10 cellular contexts compared by ENCODE assay signal in genomic region chr9:134344068-134344820, GRCh38. TPM values are rescaled to one million over a fixed set of nuclear protein-coding genes. Genes with fewer than 3 reads are reported as not detected.
A peak's percentile ranks its signal among the peaks of the same experiment; 100 is the strongest.
DNase-seq lines count a peak whose midpoint lies in the region; ATAC-seq and TF ChIP-seq lines count a peak whose summit lies in the region.
"Had no signal": no experiment of that assay in that cellular context is flagged by ENCODE, and none has a peak within 500 bp of the region (broad histone marks: within the 10 kb centered on the region; RNA-seq: fewer than 3 reads in every experiment).

No MANE protein-coding gene starts in this region.

- DNase-seq in H9 = no peak
- peak; percentile 67 for DNase-seq in activated CD8-positive, alpha-beta memory T cell treated with anti-CD3 and anti-CD28 coated beads, Interleukin-2, amount 10 ng/mL, durations not matched to agents 7 days and 5 days
- peak in 1 of 2 donors; percentile 44 for DNase-seq in cardiac muscle cell (ENCODE audit: low read depth in 1 of 2, low spot score in 1 of 2)
- peak; percentile 21 for DNase-seq in stimulated activated CD8-positive, alpha-beta memory T cell treated with anti-CD3 and anti-CD28 coated beads, Interleukin-12 subunit alpha, Interleukin-12 subunit beta, amount 100 ng/mL, for 24 hours (ENCODE audit: extremely low read depth)
- no peak for DNase-seq in NCI-H2081 treated with DMSO at 0.1 percent for 48 hours (lab: John Stamatoyannopoulos, UW)
- no peak for DNase-seq in NCI-H187 treated with DMSO at 0.1 percent for 48 hours (lab: John Stamatoyannopoulos, UW)
- DNase-seq: NCI-H82 had no signal

- no peak overlapping the region for H3K4me3 Mint-ChIP-seq in H9
- H3K4me3 Mint-ChIP-seq in activated CD8-positive, alpha-beta memory T cell treated with anti-CD3 and anti-CD28 coated beads, Interleukin-2, amount 10 ng/mL, durations not matched to agents 7 days and 5 days = no peak overlapping the region

- H2BK12ac ChIP-seq in H9 (ENCODE audit: insufficient read length, low read depth, low read length) = no peak overlapping the region

- no peak overlapping the region for H3K4me2 ChIP-seq in H9 (ENCODE audit: insufficient read depth, insufficient read length, low read length)

- H3K27ac Mint-ChIP-seq in H9 = peak overlapping the region in 2 of 3 experiments; percentile 66 to 80; a peak in 3 of 7 replicates
- peak overlapping the region; percentile 45 for H3K27ac Mint-ChIP-seq in activated CD8-positive, alpha-beta memory T cell treated with anti-CD3 and anti-CD28 coated beads, Interleukin-2, amount 10 ng/mL, durations not matched to agents 7 days and 5 days

- peaks cover 9 to 22% of the 10 kb centered on the region in 2 experiments for H3K4me1 Mint-ChIP-seq in H9
- H3K4me1 Mint-ChIP-seq in activated CD8-positive, alpha-beta memory T cell treated with anti-CD3 and anti-CD28 coated beads, Interleukin-2, amount 10 ng/mL, durations not matched to agents 7 days and 5 days = peaks cover 11% of the 10 kb centered on the region

- peak; percentile 48 for TF ChIP-seq CTCF in H9 (conservative IDR thresholded peaks at IDR 0.05)
- peak; percentile 8 for TF ChIP-seq CTCF in cardiac muscle cell (IDR thresholded peaks at IDR 0.05; ENCODE audit: low read depth, low read length)

- ATAC-seq in activated CD8-positive, alpha-beta memory T cell treated with anti-CD3 and anti-CD28 coated beads, Interleukin-2, amount 10 ng/mL, durations not matched to agents 7 days and 5 days = peak; percentile 76
- ATAC-seq in GM18519 (IDR thresholded peaks at IDR 0.05; ENCODE audit: low FRiP score, unreplicated experiment) = no peak
- ATAC-seq in GM18909 (IDR thresholded peaks at IDR 0.05; ENCODE audit: poor library complexity, unreplicated experiment) = no peak
- ATAC-seq: GM12878 had no signal

- no peak overlapping the region for H3K4me3 ChIP-seq in cardiac muscle cell
- H3K4me3 ChIP-seq: GM12878 had no signal

- H4K20me1 ChIP-seq in H9 (ENCODE audit: control insufficient read depth, insufficient read depth, insufficient read length) = no peaks in the 10 kb centered on the region

- no peak overlapping the region for H3T11ph ChIP-seq in H9 (ENCODE audit: low read length)

- H3K9me3 Mint-ChIP-seq in H9 = no peaks in the 10 kb centered on the region
- no peaks in the 10 kb centered on the region for H3K9me3 Mint-ChIP-seq in activated CD8-positive, alpha-beta memory T cell treated with anti-CD3 and anti-CD28 coated beads, Interleukin-2, amount 10 ng/mL, durations not matched to agents 7 days and 5 days (ENCODE audit: low read depth)

- no peak overlapping the region for H2AK5ac ChIP-seq in H9 (ENCODE audit: insufficient read length, low read length)

- no peaks in the 10 kb centered on the region for H3K23me2 ChIP-seq in H9 (ENCODE audit: insufficient read length, low read depth, low read length, poor library complexity, severe bottlenecking)

- no peak overlapping the region for H2BK5ac ChIP-seq in H9 (ENCODE audit: insufficient read length, low read length)

- H3K27me3 ChIP-seq in H9 (ENCODE audit: insufficient read depth, low read length) = no peaks in the 10 kb centered on the region
- no peaks in the 10 kb centered on the region for H3K27me3 ChIP-seq in cardiac muscle cell

- no peaks in the 10 kb centered on the region for H3K36me3 Mint-ChIP-seq in H9 (ENCODE audit: insufficient read depth in 1 of 3, low read depth in 3 of 3)
- no peaks in the 10 kb centered on the region for H3K36me3 Mint-ChIP-seq in activated CD8-positive, alpha-beta memory T cell treated with anti-CD3 and anti-CD28 coated beads, Interleukin-2, amount 10 ng/mL, durations not matched to agents 7 days and 5 days

- H2AFZ ChIP-seq in H9 (ENCODE audit: low read length) = no peak overlapping the region

- H3K79me2 ChIP-seq in H9 (ENCODE audit: insufficient read depth, low read length) = peaks cover 12% of the 10 kb centered on the region; the same call in 1 of the 2 replicates

- no peak overlapping the region for H2BK20ac ChIP-seq in H9 (ENCODE audit: low read depth, low read length, poor library complexity, severe bottlenecking)

- H4K5ac ChIP-seq in H9 (ENCODE audit: insufficient read length, low read depth, low read length) = no peak overlapping the region

- WGBS in H9 (ENCODE audit: extremely low coverage, insufficient read length, low lambda C conversion rate) = no CpG with 5 or more reads among the region's 17 CpGs

- no peak overlapping the region; the same call in 1 of the 2 replicates for H3K14ac ChIP-seq in H9 (ENCODE audit: insufficient read depth, low read length)

- no peak overlapping the region for H2BK15ac ChIP-seq in H9 (ENCODE audit: low read depth, low read length)

- no peak overlapping the region for H3K4ac ChIP-seq in H9 (ENCODE audit: low read depth, low read length)

- no peak overlapping the region for H3K18ac ChIP-seq in H9 (ENCODE audit: insufficient read length, low read depth, low read length)

- H4K8ac ChIP-seq in H9 (replicated peaks; ENCODE audit: insufficient read length, low read depth, low read length) = no peak overlapping the region

- H4K91ac ChIP-seq in H9 (ENCODE audit: insufficient read length, low read depth, low read length) = no peak overlapping the region

- H3K4me1 ChIP-seq in H9 (ENCODE audit: insufficient read depth, low read length) = no peaks in the 10 kb centered on the region
- H3K4me1 ChIP-seq in cardiac muscle cell (ENCODE audit: low read depth) = peaks cover 7% of the 10 kb centered on the region

- peaks cover 2% of the 10 kb centered on the region for H3K79me1 ChIP-seq in H9 (ENCODE audit: insufficient read depth, low read depth, low read length, poor library complexity, severe bottlenecking)

- no peaks in the 10 kb centered on the region for H3K27me3 Mint-ChIP-seq in H9 (ENCODE audit: low read depth)
- no peaks in the 10 kb centered on the region for H3K27me3 Mint-ChIP-seq in activated CD8-positive, alpha-beta memory T cell treated with anti-CD3 and anti-CD28 coated beads, Interleukin-2, amount 10 ng/mL, durations not matched to agents 7 days and 5 days

- no peak overlapping the region for H3K23ac ChIP-seq in H9 (ENCODE audit: insufficient read length, low read depth, low read length)

- H3K9ac ChIP-seq in H9 (ENCODE audit: extremely low read depth, insufficient read length, low read length) = no peak overlapping the region

- H3K27ac ChIP-seq in H9 (ENCODE audit: insufficient read length, low read depth, low read length) = no peak overlapping the region
- H3K27ac ChIP-seq in cardiac muscle cell = no peak overlapping the region

- H3K9me3 ChIP-seq in H9 (ENCODE audit: control insufficient read depth, low read depth, low read length) (no peaks in the 10 kb centered on the region), cardiac muscle cell (ENCODE audit: low read depth) (no peaks in the 10 kb centered on the region)

- no peak overlapping the region for H3K56ac ChIP-seq in H9 (ENCODE audit: insufficient read length, low read depth, low read length)

- H2BK120ac ChIP-seq in H9 (ENCODE audit: low read depth, low read length, poor library complexity, severe bottlenecking) = no peak overlapping the region

- H3K36me3 ChIP-seq in cardiac muscle cell = no peaks in the 10 kb centered on the region

- CTCF ChIA-PET in activated CD8-positive, alpha-beta memory T cell treated with anti-CD3 and anti-CD28 coated beads, Interleukin-2, amount 10 ng/mL, durations not matched to agents 7 days and 5 days (lab: Charles Lee) = interaction anchor here (0.6 to 0.9 kb wide), 2 partner anchors 16 to 507 kb away, joined by 3 to 4 read pairs; no protein-coding TSS in a partner anchor

RNA-seq across cellular contexts. Expression of gene RXRA, which starts 18.0 kb away (rescaled TPM):
- total RNA-seq in H9 (2021) = 29.9 and 30.1 TPM in 2 replicates
- 1 to 10 TPM in 1 of 2 experiments, under 1 TPM in 1; 0.91 to 1.5 TPM for total RNA-seq in activated CD8-positive, alpha-beta memory T cell treated with anti-CD3 and anti-CD28 coated beads, Interleukin-2, amount 10 ng/mL, durations not matched to agents 7 days and 5 days
- 46.1 and 50.4 TPM in 2 replicates for total RNA-seq in cardiac muscle cell
- polyA plus RNA-seq in cardiac muscle cell = 32.9 and 41.4 TPM in 2 replicates

Comparison
In these comparisons a context has a peak if more than half of its experiments do, and no peak if none do; other contexts are left out.
1. DNase-seq: peak in activated CD8-positive, alpha-beta memory T cell treated with anti-CD3 and anti-CD28 coated beads, Interleukin-2, amount 10 ng/mL, durations not matched to agents 7 days and 5 days (single experiment) and stimulated activated CD8-positive, alpha-beta memory T cell treated with anti-CD3 and anti-CD28 coated beads, Interleukin-12 subunit alpha, Interleukin-12 subunit beta, amount 100 ng/mL, for 24 hours (single experiment); none in H9 (single experiment), NCI-H2081 treated with DMSO at 0.1 percent for 48 hours (single experiment) and NCI-H187 treated with DMSO at 0.1 percent for 48 hours (single experiment).
2. RNA of gene RXRA, which starts 18.0 kb away (total RNA-seq): 46.1 to 50.4 TPM in cardiac muscle cell and 29.9 to 30.1 TPM in H9; 0.91 to 1.5 TPM in activated CD8-positive, alpha-beta memory T cell treated with anti-CD3 and anti-CD28 coated beads, Interleukin-2, amount 10 ng/mL, durations not matched to agents 7 days and 5 days; every median in the first group is over 10 times any median in the second.